ENCODE assay signal across 18 cellular contexts in the genomic region with DNA sequence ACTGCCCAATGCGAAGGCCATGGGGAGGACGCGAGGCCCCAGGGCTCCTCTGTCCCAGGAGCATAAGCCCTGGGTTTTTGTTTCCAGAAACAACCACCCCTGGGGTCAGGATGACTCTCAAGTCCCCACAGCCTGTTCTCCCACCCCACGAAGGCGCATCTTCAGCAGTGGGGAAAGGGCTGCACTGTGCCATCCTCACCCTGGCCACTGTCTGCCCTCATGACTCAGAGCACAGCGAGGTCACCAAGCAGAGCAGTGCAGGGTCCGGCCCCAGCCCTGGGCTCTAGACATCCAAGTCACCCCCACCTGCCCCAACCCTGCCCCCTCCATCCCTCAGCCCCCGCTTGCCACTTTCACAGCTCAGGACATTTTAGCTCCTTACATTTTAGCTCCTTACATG. TPM values are rescaled to one million over a fixed set of nuclear protein-coding genes. Genes with fewer than 3 reads are reported as not detected.
DNase-seq lines count a peak whose midpoint lies in the region; ATAC-seq and TF ChIP-seq lines count a peak whose summit lies in the region.
"Had no signal": no experiment of that assay in that cellular context is flagged by ENCODE, and none has a peak within 500 bp of the region (broad histone marks: within the 10 kb centered on the region; RNA-seq: fewer than 3 reads in every experiment).

No MANE protein-coding gene starts in this region.

- intact Hi-C loops in posterior vena cava (cut with DNase I), result no loop called here

- no peaks in the 10 kb centered on the region for H3K27me3 ChIP-seq in foreskin keratinocyte
- H3K27me3 ChIP-seq: BLaER1 had no signal

- no peak overlapping the region for H3K27ac ChIP-seq in foreskin keratinocyte
- H3K27ac ChIP-seq: 22Rv1, BLaER1, C4-2B had no signal

- ATAC-seq in foreskin keratinocyte, result peak; percentile 8
- ATAC-seq: CD8-positive, alpha-beta T cell had no signal

- no peaks in the 10 kb centered on the region for H3K4me1 ChIP-seq in foreskin keratinocyte
- H3K4me1 ChIP-seq: BLaER1 had no signal

- no peak for TF ChIP-seq CTCF in foreskin keratinocyte (conservative IDR thresholded peaks at IDR 0.05)

- DNase-seq in activated effector memory CD4-positive, alpha-beta T cell treated with anti-CD3 and anti-CD28 coated beads, Interleukin-2, amount 50 U/mL, for 16 hours, result peak; percentile 57
- DNase-seq in activated effector memory CD4-positive, alpha-beta T cell treated with Interleukin-2 at 50 U/mL for 16 hours, result no peak
- DNase-seq in foreskin keratinocyte (no peak), posterior vena cava (ENCODE audit: low spot score) (peak; percentile 71), activated T-cell treated with anti-CD3 and anti-CD28 coated beads for 4 hours (no peak), HUDEP-2 (lab: John Stamatoyannopoulos, UW; ENCODE audit: unreplicated experiment in 76 of 76) (no peak), NCI-H510A (lab: John Stamatoyannopoulos, UW) (no peak)
- DNase-seq: Caco-2; CD4-positive, CD25-positive, alpha-beta regulatory T cell; CD8-positive, alpha-beta T cell; DMS153; DND-41; GOT3; H7; HCEC 1CT had no signal

RNA-seq across cellular contexts. Expression of a gene that starts 22.7 kb away (rescaled TPM):
- total RNA-seq in foreskin keratinocyte (1.3 and 2.2 TPM in 2 replicates), posterior vena cava (10 to 100 TPM; 30.3 to 35.5 TPM)
- 0.65 and 0.75 TPM in 2 replicates for polyA plus RNA-seq in foreskin keratinocyte

Comparison
In these comparisons a context has a peak if more than half of its experiments do, and no peak if none do; other contexts are left out.
1. DNase-seq: peak in activated effector memory CD4-positive, alpha-beta T cell treated with anti-CD3 and anti-CD28 coated beads, Interleukin-2, amount 50 U/mL, for 16 hours (single experiment) and posterior vena cava (single experiment); none in activated effector memory CD4-positive, alpha-beta T cell treated with Interleukin-2 at 50 U/mL for 16 hours (single experiment), foreskin keratinocyte (0 of 2), activated T-cell treated with anti-CD3 and anti-CD28 coated beads for 4 hours (single experiment), HUDEP-2 (0 of 76) and NCI-H510A (single experiment).